ENCODE assay signal across 12 cellular contexts in genomic region chr2:176138526-176139169, GRCh38. TPM values are rescaled to one million over a fixed set of nuclear protein-coding genes. Genes with fewer than 3 reads are reported as not detected.
DNase-seq lines count a peak whose midpoint lies in the region; ATAC-seq and TF ChIP-seq lines count a peak whose summit lies in the region.
"Had no signal": no experiment of that assay in that cellular context is flagged by ENCODE, and none has a peak within 500 bp of the region (broad histone marks: within the 10 kb centered on the region; RNA-seq: fewer than 3 reads in every experiment).

No MANE protein-coding gene starts in this region.

- intact Hi-C loops in CD4-positive, alpha-beta T cell (cut with DNase I, micrococcal nuclease) = loop anchor here in 1 of 2 experiments (10.0 kb wide), 1 partner anchor 1276 kb away; no protein-coding TSS in a partner anchor

- POLR2A ChIA-PET in CD4-positive, alpha-beta T cell (lab: Charles Lee) = interaction anchor here (1.0 to 1.2 kb wide), 2 partner anchors 12 to 316 kb away, joined by 3 read pairs; no protein-coding TSS in a partner anchor

- peaks cover 4% of the 10 kb centered on the region for H3K9me3 Mint-ChIP-seq in CD4-positive, alpha-beta T cell

- H3K27ac ChIP-seq in CD4-positive, alpha-beta T cell (ENCODE audit: low read depth, low read length) = no peak overlapping the region

- DNase-seq in CD4-positive, alpha-beta T cell = no peak
- DNase-seq in MG63 (peak; percentile 36), epithelial cell of proximal tubule (ENCODE audit: low read depth) (no peak), renal cortical epithelial cell (ENCODE audit: low read depth) (peak; percentile 60), HPDE6-E6E7 (ENCODE audit: extremely low spot score) (no peak), NCI-H345 treated with DMSO at 0.1 percent for 48 hours (lab: John Stamatoyannopoulos, UW; ENCODE audit: unreplicated experiment) (no peak), COLO829 (ENCODE audit: low spot score) (no peak)
- DNase-seq: Calu3, Karpas-422 had no signal

- peaks cover 98% of the 10 kb centered on the region for H3K27me3 ChIP-seq in CD4-positive, alpha-beta T cell (ENCODE audit: control insufficient read depth, insufficient read depth, low read length)
- no peaks in the 10 kb centered on the region for H3K27me3 ChIP-seq in MG63

- peaks cover 95% of the 10 kb centered on the region for H3K27me3 Mint-ChIP-seq in CD4-positive, alpha-beta T cell

- H3K4me3 ChIP-seq in MG63 (peak overlapping the region; percentile 66), epithelial cell of proximal tubule (ENCODE audit: low read depth, low read length) (peak overlapping the region; percentile 94)

- no peaks in the 10 kb centered on the region; the same call in 1 of the 2 replicates for H3K36me3 ChIP-seq in MG63

- peaks cover 41% of the 10 kb centered on the region for H3K4me1 Mint-ChIP-seq in CD4-positive, alpha-beta T cell (ENCODE audit: low read depth)

- TF ChIP-seq CTCF in CD4-positive, alpha-beta T cell (IDR thresholded peaks at IDR 0.05) = no peak
- TF ChIP-seq CTCF in epithelial cell of proximal tubule (conservative IDR thresholded peaks at IDR 0.05; ENCODE audit: low read depth, low read length) = no peak

- H3K4me3 Mint-ChIP-seq in CD4-positive, alpha-beta T cell = peak overlapping the region; percentile 60
- H3K4me3 Mint-ChIP-seq: activated naive CD4-positive, alpha-beta T cell treated with anti-CD3 and anti-CD28 coated beads, Interleukin-2, amount 50 U/mL, for 24 hours had no signal

- no peak overlapping the region for H3K27ac Mint-ChIP-seq in CD4-positive, alpha-beta T cell
- H3K27ac Mint-ChIP-seq: activated naive CD4-positive, alpha-beta T cell treated with anti-CD3 and anti-CD28 coated beads, Interleukin-2, amount 50 U/mL, for 24 hours had no signal

- H3K36me3 Mint-ChIP-seq in CD4-positive, alpha-beta T cell (ENCODE audit: low read depth) = peaks cover 3% of the 10 kb centered on the region

- peaks cover 14% of the 10 kb centered on the region for H3K9me3 ChIP-seq in CD4-positive, alpha-beta T cell (ENCODE audit: control insufficient read depth, low read length)
- no peaks in the 10 kb centered on the region for H3K9me3 ChIP-seq in MG63

- no peak for ATAC-seq in CD4-positive, alpha-beta T cell (ENCODE audit: poor library complexity)
- no peak for ATAC-seq in HG03439 (IDR thresholded peaks at IDR 0.05; ENCODE audit: unreplicated experiment)
- ATAC-seq: Right ventricle myocardium inferior had no signal

- CTCF ChIA-PET in CD4-positive, alpha-beta T cell (lab: Charles Lee) = interaction anchor here (0.7 to 1.4 kb wide), 3 partner anchors 11 to 316 kb away, joined by 3 to 5 read pairs (median 3); no protein-coding TSS in a partner anchor

RNA-seq across cellular contexts. Expression of gene HOXD8, which starts 9.1 kb away (rescaled TPM):
- total RNA-seq in CD4-positive, alpha-beta T cell = not detected
- 13.4 and 15.5 TPM in 2 replicates for total RNA-seq in MG63 (2014; rRNA removed; shearing (Covaris generic); ENCODE audit: low replicate concordance)
- total RNA-seq in epithelial cell of proximal tubule = 18.0 and 26.5 TPM in 2 replicates
- total RNA-seq in renal cortical epithelial cell = 13.4 and 41.9 TPM in 2 replicates
- total RNA-seq: Calu3 had no signal

RNA-seq across cellular contexts. Expression of gene HOXD4, which starts 12.7 kb away (rescaled TPM):
- not detected for total RNA-seq in CD4-positive, alpha-beta T cell
- 0.26 TPM in 1 of 2 replicates, not detected in the other for total RNA-seq in MG63 (2014; rRNA removed; shearing (Covaris generic); ENCODE audit: low replicate concordance)
- total RNA-seq in epithelial cell of proximal tubule (26.0 and 28.0 TPM in 2 replicates), renal cortical epithelial cell (6.6 and 23.2 TPM in 2 replicates)
- total RNA-seq: Calu3, Right ventricle myocardium inferior had no signal

RNA-seq across cellular contexts. Expression of gene HOXD9, which starts 16.1 kb away (rescaled TPM):
- not detected for total RNA-seq in CD4-positive, alpha-beta T cell
- 0.16 and 2.3 TPM in 2 replicates for total RNA-seq in MG63 (2014; rRNA removed; shearing (Covaris generic); ENCODE audit: low replicate concordance)
- total RNA-seq in epithelial cell of proximal tubule (9.8 and 11.5 TPM in 2 replicates), renal cortical epithelial cell (2.4 and 15.7 TPM in 2 replicates)
- total RNA-seq: Calu3, Right ventricle myocardium inferior had no signal

RNA-seq across cellular contexts. Expression of gene HOXD3, which starts 18.5 kb away (rescaled TPM):
- total RNA-seq in CD4-positive, alpha-beta T cell = not detected
- 0.32 and 1.5 TPM in 2 replicates for total RNA-seq in MG63 (2014; rRNA removed; shearing (Covaris generic); ENCODE audit: low replicate concordance)
- total RNA-seq in epithelial cell of proximal tubule (8.2 and 9.4 TPM in 2 replicates), renal cortical epithelial cell (2.3 and 26.9 TPM in 2 replicates)
- total RNA-seq: Calu3 had no signal

RNA-seq across cellular contexts. Expression of gene HOXD10, which starts 22.1 kb away (rescaled TPM):
- total RNA-seq in CD4-positive, alpha-beta T cell = not detected
- total RNA-seq in MG63 (2014; rRNA removed; shearing (Covaris generic); ENCODE audit: low replicate concordance) = 3.8 and 4.8 TPM in 2 replicates
- total RNA-seq in epithelial cell of proximal tubule = 14.3 and 18.8 TPM in 2 replicates
- 3.3 and 33.5 TPM in 2 replicates for total RNA-seq in renal cortical epithelial cell
- total RNA-seq: Calu3, Right ventricle myocardium inferior had no signal

Comparison
In these comparisons a context has a peak if more than half of its experiments do, and no peak if none do; other contexts are left out.
1. DNase-seq: peak in MG63 (single experiment) and renal cortical epithelial cell (single experiment); none in CD4-positive, alpha-beta T cell (0 of 10), epithelial cell of proximal tubule (single experiment), HPDE6-E6E7 (single experiment), NCI-H345 treated with DMSO at 0.1 percent for 48 hours (single experiment) and COLO829 (single experiment).
2. RNA of gene HOXD8, which starts 9.1 kb away (total RNA-seq): 13.4 to 41.9 TPM in renal cortical epithelial cell, 18.0 to 26.5 TPM in epithelial cell of proximal tubule and 13.4 to 15.5 TPM in MG63; not detected in CD4-positive, alpha-beta T cell; every median in the first group is over 10 times any median in the second.